Comparison of ENCODE assay signal across 27 cellular contexts in genomic region chr18:46360841-46361240, GRCh38.
"Had no signal": no experiment of that assay in that cellular context is flagged by ENCODE, and none has a peak within 500 bp of the region (broad histone marks: within the 10 kb centered on the region; RNA-seq: fewer than 3 reads in every experiment).

No MANE protein-coding gene starts in this region.

- H3K4me1 Mint-ChIP-seq: naive thymus-derived CD4-positive, alpha-beta T cell had no signal

- H3K4me2 ChIP-seq: hepatocyte had no signal

- H3K4me1 ChIP-seq: colonic mucosa, esophagus muscularis mucosa, foreskin keratinocyte, gastroesophageal sphincter, psoas muscle, tibial artery had no signal

- H3K36me3 Mint-ChIP-seq: naive thymus-derived CD4-positive, alpha-beta T cell; stimulated activated effector memory CD8-positive, alpha-beta T cell treated with anti-CD3 and anti-CD28 coated beads, Interleukin-12 subunit alpha, Interleukin-12 subunit beta, amount 100 ng/mL, for 72 hours had no signal

- H3K27me3 ChIP-seq: colonic mucosa, esophagus muscularis mucosa, foreskin keratinocyte, gastroesophageal sphincter, heart left ventricle, hepatocyte, ovary, sigmoid colon, stomach, tibial artery had no signal

- H3K9me3 ChIP-seq: colonic mucosa, ovary had no signal

- H3K27me3 Mint-ChIP-seq: dendritic cell treated with granulocyte-macrophage colony-stimulating factor and Interleukin-4, amounts not matched to agents 40 ng/mL and 50 ng/mL, for 4 days; naive thymus-derived CD4-positive, alpha-beta T cell; type B pancreatic cell had no signal

- H3K79me2 ChIP-seq: hepatocyte had no signal

- H3K9me3 Mint-ChIP-seq: stimulated activated effector memory CD8-positive, alpha-beta T cell treated with anti-CD3 and anti-CD28 coated beads, Interleukin-12 subunit alpha, Interleukin-12 subunit beta, amount 100 ng/mL, for 72 hours had no signal

- H3K4me3 ChIP-seq: colonic mucosa, esophagus muscularis mucosa, gastroesophageal sphincter, heart left ventricle, hepatocyte, ovary, psoas muscle, sigmoid colon, stomach, tibial artery had no signal

- H3K27ac ChIP-seq: colonic mucosa, epithelial cell of prostate, esophagus muscularis mucosa, foreskin keratinocyte, gastroesophageal sphincter, heart left ventricle, hepatocyte, ovary, psoas muscle, sigmoid colon, stomach, tibial artery had no signal

- DNase-seq: cerebellar nuclear complex; colonic mucosa; effector CD8-positive, alpha-beta T cell; endodermal cell; foreskin keratinocyte; heart left ventricle; kidney; mammary epithelial cell; midbrain; naive thymus-derived CD4-positive, alpha-beta T cell; occipital lobe; ovary; psoas muscle; right cardiac atrium; sigmoid colon; stimulated activated CD4-positive, alpha-beta T cell treated with anti-CD3 and anti-CD28 coated beads, Interleukin-2, amount 100 ng/mL, for 24 hours; stimulated activated CD4-positive, alpha-beta T cell treated with anti-CD3 and anti-CD28 coated beads, Interleukin-4, amount 100 ng/mL, for 24 hours; stimulated activated naive CD4-positive, alpha-beta T cell treated with Interleukin-2 at 50 U/mL for 16 hours; stomach; tibial artery had no signal

- H2AFZ ChIP-seq: hepatocyte had no signal

- H3K36me3 ChIP-seq: colonic mucosa, esophagus muscularis mucosa, gastroesophageal sphincter, heart left ventricle, ovary, sigmoid colon, stomach, tibial artery had no signal

- H3K27ac Mint-ChIP-seq: dendritic cell treated with granulocyte-macrophage colony-stimulating factor and Interleukin-4, amounts not matched to agents 40 ng/mL and 50 ng/mL, for 4 days; endodermal cell; naive thymus-derived CD4-positive, alpha-beta T cell; stimulated activated effector memory CD8-positive, alpha-beta T cell treated with anti-CD3 and anti-CD28 coated beads, Interleukin-12 subunit alpha, Interleukin-12 subunit beta, amount 100 ng/mL, for 72 hours; type B pancreatic cell had no signal

- H3K4me3 Mint-ChIP-seq: dendritic cell treated with granulocyte-macrophage colony-stimulating factor and Interleukin-4, amounts not matched to agents 40 ng/mL and 50 ng/mL, for 4 days; endodermal cell; naive thymus-derived CD4-positive, alpha-beta T cell; stimulated activated effector memory CD8-positive, alpha-beta T cell treated with anti-CD3 and anti-CD28 coated beads, Interleukin-12 subunit alpha, Interleukin-12 subunit beta, amount 100 ng/mL, for 72 hours; type B pancreatic cell had no signal
